21 cellular contexts compared by ENCODE assay signal in the genomic region with DNA sequence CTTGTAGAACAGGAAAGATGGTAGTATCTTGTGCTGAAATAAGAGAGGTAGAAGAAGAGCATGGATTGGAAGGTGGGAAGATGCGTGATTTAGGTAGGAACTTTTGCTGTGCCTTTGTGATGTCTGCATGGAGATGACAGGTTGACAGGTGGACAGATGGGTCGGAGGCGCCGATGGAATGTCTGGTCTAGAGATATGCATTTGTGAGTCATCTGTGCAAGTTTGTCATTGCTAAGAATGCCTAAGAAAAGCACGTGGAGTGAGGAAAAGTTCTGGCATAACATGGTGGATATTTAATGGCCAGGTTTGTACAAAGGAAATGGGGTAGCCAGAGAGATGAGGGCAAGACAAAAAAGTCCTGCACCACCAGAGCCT.
"Had no signal": no experiment of that assay in that cellular context is flagged by ENCODE, and none has a peak within 500 bp of the region (broad histone marks: within the 10 kb centered on the region; RNA-seq: fewer than 3 reads in every experiment).

No MANE protein-coding gene starts in this region.

- H2AFZ ChIP-seq: parathyroid adenoma had no signal

- H3K36me3 ChIP-seq: gastroesophageal sphincter, lower lobe of right lung had no signal

- H3K4me1 ChIP-seq: parathyroid adenoma had no signal

- ATAC-seq: gastroesophageal sphincter; lower lobe of right lung; naive thymus-derived CD4-positive, alpha-beta T cell had no signal

- H3K27me3 ChIP-seq: gastroesophageal sphincter had no signal

- H3K79me2 ChIP-seq: parathyroid adenoma had no signal

- H3K9me3 Mint-ChIP-seq: activated naive CD8-positive, alpha-beta T cell treated with anti-CD3 and anti-CD28 coated beads for 36 hours; activated T-cell treated with anti-CD3 and anti-CD28 coated beads, Interleukin-2, amount 50 U/mL, for 24 hours; naive thymus-derived CD4-positive, alpha-beta T cell; type B pancreatic cell had no signal

- H3K4me3 ChIP-seq: gastroesophageal sphincter, lower lobe of right lung had no signal

- H3K27ac Mint-ChIP-seq: activated CD8-positive, alpha-beta memory T cell treated with anti-CD3 and anti-CD28 coated beads, Interleukin-2, amount 10 ng/mL, durations not matched to agents 7 days and 5 days; activated naive CD8-positive, alpha-beta T cell treated with anti-CD3 and anti-CD28 coated beads for 36 hours; activated T-cell treated with anti-CD3 and anti-CD28 coated beads, Interleukin-2, amount 50 U/mL, for 24 hours; naive thymus-derived CD4-positive, alpha-beta T cell; type B pancreatic cell had no signal

- H3K9me3 ChIP-seq: gastroesophageal sphincter, lower lobe of right lung had no signal

- H3K4me3 Mint-ChIP-seq: activated CD8-positive, alpha-beta memory T cell treated with anti-CD3 and anti-CD28 coated beads, Interleukin-2, amount 10 ng/mL, durations not matched to agents 7 days and 5 days; activated naive CD8-positive, alpha-beta T cell treated with anti-CD3 and anti-CD28 coated beads for 36 hours; activated T-cell treated with anti-CD3 and anti-CD28 coated beads, Interleukin-2, amount 50 U/mL, for 24 hours; naive thymus-derived CD4-positive, alpha-beta T cell; type B pancreatic cell had no signal

- H3K9ac ChIP-seq: parathyroid adenoma had no signal

- H3K27me3 Mint-ChIP-seq: activated CD8-positive, alpha-beta memory T cell treated with anti-CD3 and anti-CD28 coated beads, Interleukin-2, amount 10 ng/mL, durations not matched to agents 7 days and 5 days; activated naive CD8-positive, alpha-beta T cell treated with anti-CD3 and anti-CD28 coated beads for 36 hours; activated T-cell treated with anti-CD3 and anti-CD28 coated beads, Interleukin-2, amount 50 U/mL, for 24 hours had no signal

- H3K36me3 Mint-ChIP-seq: activated naive CD8-positive, alpha-beta T cell treated with anti-CD3 and anti-CD28 coated beads for 36 hours; naive thymus-derived CD4-positive, alpha-beta T cell; type B pancreatic cell had no signal

- DNase-seq: activated CD4-positive, alpha-beta T cell treated with anti-CD3 and anti-CD28 coated beads for 1 hour; activated CD4-positive, alpha-beta T cell treated with anti-CD3 and anti-CD28 coated beads, Interleukin-2, amount 50 U/mL, for 48 hours; activated CD8-positive, alpha-beta memory T cell treated with anti-CD3 and anti-CD28 coated beads, Interleukin-2, amount 10 ng/mL, durations not matched to agents 7 days and 5 days; activated gamma-delta T cell; activated naive CD8-positive, alpha-beta T cell treated with anti-CD3 and anti-CD28 coated beads for 36 hours; activated T-cell treated with anti-CD3 and anti-CD28 coated beads, Interleukin-2, amount 50 U/mL, for 24 hours; aorta; cortex of kidney; effector memory CD4-positive, alpha-beta T cell; hippocampal formation; kidney glomerular epithelial cell; lower lobe of right lung; midbrain; naive thymus-derived CD4-positive, alpha-beta T cell; retina; small intestine; T1000 had no signal

- H3K27ac ChIP-seq: epithelial cell of prostate, gastroesophageal sphincter, lower lobe of right lung, parathyroid adenoma had no signal
